ENCODE assay signal across 16 cellular contexts in the genomic region with DNA sequence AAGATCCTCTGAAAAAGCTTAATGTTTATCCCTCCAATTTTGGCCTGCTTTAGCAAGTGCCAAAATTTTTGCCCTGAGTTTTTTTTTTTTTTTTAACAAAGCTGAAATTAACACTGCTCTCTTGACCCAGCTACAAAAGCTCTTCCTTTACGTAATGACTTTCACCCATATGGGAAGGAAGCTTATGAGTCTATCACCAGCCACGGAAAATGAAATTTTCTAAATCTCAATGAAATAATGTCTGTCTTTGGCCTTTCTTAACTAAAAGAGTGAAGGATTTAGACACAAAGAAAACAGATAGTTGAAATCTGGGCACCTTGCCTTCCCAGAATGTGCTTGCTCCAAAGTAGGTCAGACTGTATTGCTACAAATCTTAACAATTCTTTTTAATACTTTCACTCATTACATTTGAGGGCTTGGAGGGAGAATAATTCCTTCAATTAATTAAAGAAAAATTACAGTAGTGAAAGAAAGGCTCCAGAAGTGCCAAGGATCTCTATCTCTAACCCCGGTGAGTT.
DNase-seq lines count a peak whose midpoint lies in the region; TF ChIP-seq lines count a peak whose summit lies in the region.
"Had no signal": no experiment of that assay in that cellular context is flagged by ENCODE, and none has a peak within 500 bp of the region (broad histone marks: within the 10 kb centered on the region; RNA-seq: fewer than 3 reads in every experiment).

No MANE protein-coding gene starts in this region.

- DNase-seq in MV-4-11 (lab: John Stamatoyannopoulos, UW) (peak; percentile 21), esophagus muscularis mucosa (ENCODE audit: extremely low spot score) (no peak), thyroid gland (peak; percentile 32 to 53), OCI-M2 (lab: John Stamatoyannopoulos, UW; ENCODE audit: unreplicated experiment) (no peak), SIG-M5 treated with dmso at 0.1 percent for 504 hours (lab: John Stamatoyannopoulos, UW; ENCODE audit: unreplicated experiment) (no peak)
- no peak for DNase-seq in activated CD4-positive, alpha-beta T cell treated with anti-CD3 and anti-CD28 coated beads, Interleukin-2, amount 50 U/mL, for 4 hours
- DNase-seq: Calu3; CD8-positive, alpha-beta T cell; DMS79 treated with DMSO at 0.1 percent for 48 hours; GM23248; IMR-90 had no signal

- no peaks in the 10 kb centered on the region for H3K27me3 ChIP-seq in esophagus muscularis mucosa
- no peaks in the 10 kb centered on the region for H3K27me3 ChIP-seq in layer of hippocampus (ENCODE audit: control insufficient read depth, insufficient read depth, low read length)
- no peaks in the 10 kb centered on the region for H3K27me3 ChIP-seq in thyroid gland
- H3K27me3 ChIP-seq: BLaER1 treated with 17β-estradiol and CSF1 and Interleukin-3, amounts not matched to agents 10 nM and 100 nM had no signal

- H3K4me3 ChIP-seq in esophagus muscularis mucosa, result no peak overlapping the region
- H3K4me3 ChIP-seq in thyroid gland (replicated peaks in 1 of 3), result no peak overlapping the region
- H3K4me3 ChIP-seq: BLaER1 treated with 17β-estradiol and CSF1 and Interleukin-3, amounts not matched to agents 10 nM and 100 nM; GM12878; GM23248; HAP-1 had no signal

- H3K4me1 ChIP-seq in esophagus muscularis mucosa (peaks cover 7 to 20% (median 17%) of the 10 kb centered on the region in 4 donors), thyroid gland (peaks cover 13 to 17% of the 10 kb centered on the region in 2 donors)
- H3K4me1 ChIP-seq: HAP-1 had no signal

- 34% methylated on average over 3 of the region's 3 CpGs for WGBS in esophagus muscularis mucosa
- 58 to 67% methylated on average over 3 of the region's 3 CpGs for WGBS in thyroid gland, 2 donors

- intact Hi-C loops in esophagus muscularis mucosa (cut with DNase I) (no loop called here), thyroid gland (cut with DNase I) (no loop called here)

- no peak for TF ChIP-seq POLR2A in esophagus muscularis mucosa (IDR thresholded peaks at IDR 0.05; ENCODE audit: low read depth)
- no peak for TF ChIP-seq POLR2A in thyroid gland (IDR thresholded peaks at IDR 0.05)

- peak overlapping the region; percentile 38 to 60 (median 46) for H3K27ac ChIP-seq in esophagus muscularis mucosa (replicated peaks in 1 of 4)
- H3K27ac ChIP-seq in layer of hippocampus (ENCODE audit: low read depth, low read length), result peak overlapping the region; percentile 14
- peak overlapping the region in 2 of 3 donors; percentile 11 to 26 for H3K27ac ChIP-seq in thyroid gland
- H3K27ac ChIP-seq: BLaER1 treated with 17β-estradiol and CSF1 and Interleukin-3, amounts not matched to agents 10 nM and 100 nM; GM23248; HL-60 had no signal

- TF ChIP-seq EP300 in esophagus muscularis mucosa (IDR thresholded peaks at IDR 0.05), result no peak

- no peaks in the 10 kb centered on the region for H3K36me3 ChIP-seq in esophagus muscularis mucosa
- no peaks in the 10 kb centered on the region for H3K36me3 ChIP-seq in thyroid gland
- H3K36me3 ChIP-seq: BLaER1 treated with 17β-estradiol and CSF1 and Interleukin-3, amounts not matched to agents 10 nM and 100 nM; HAP-1 had no signal

- H3K9me3 ChIP-seq in esophagus muscularis mucosa (no peaks in the 10 kb centered on the region), thyroid gland (no peaks in the 10 kb centered on the region)
- H3K9me3 ChIP-seq: HAP-1 had no signal

- TF ChIP-seq CTCF in esophagus muscularis mucosa (IDR thresholded peaks at IDR 0.05) (no peak), thyroid gland (IDR thresholded peaks at IDR 0.05) (no peak)

Comparison
In these comparisons a context has a peak if more than half of its experiments do, and no peak if none do; other contexts are left out.
1. DNase-seq: peak in MV-4-11 (single experiment) and thyroid gland (2 of 2); none in esophagus muscularis mucosa (single experiment), OCI-M2 (single experiment), SIG-M5 treated with dmso at 0.1 percent for 504 hours (single experiment) and activated CD4-positive, alpha-beta T cell treated with anti-CD3 and anti-CD28 coated beads, Interleukin-2, amount 50 U/mL, for 4 hours (0 of 2).
2. Peak in every context shown above with its lines, with median percentiles within 50 percentile points of each other: H3K27ac ChIP-seq.